Comparison of ENCODE assay signal across 1 cellular context in the genomic region with DNA sequence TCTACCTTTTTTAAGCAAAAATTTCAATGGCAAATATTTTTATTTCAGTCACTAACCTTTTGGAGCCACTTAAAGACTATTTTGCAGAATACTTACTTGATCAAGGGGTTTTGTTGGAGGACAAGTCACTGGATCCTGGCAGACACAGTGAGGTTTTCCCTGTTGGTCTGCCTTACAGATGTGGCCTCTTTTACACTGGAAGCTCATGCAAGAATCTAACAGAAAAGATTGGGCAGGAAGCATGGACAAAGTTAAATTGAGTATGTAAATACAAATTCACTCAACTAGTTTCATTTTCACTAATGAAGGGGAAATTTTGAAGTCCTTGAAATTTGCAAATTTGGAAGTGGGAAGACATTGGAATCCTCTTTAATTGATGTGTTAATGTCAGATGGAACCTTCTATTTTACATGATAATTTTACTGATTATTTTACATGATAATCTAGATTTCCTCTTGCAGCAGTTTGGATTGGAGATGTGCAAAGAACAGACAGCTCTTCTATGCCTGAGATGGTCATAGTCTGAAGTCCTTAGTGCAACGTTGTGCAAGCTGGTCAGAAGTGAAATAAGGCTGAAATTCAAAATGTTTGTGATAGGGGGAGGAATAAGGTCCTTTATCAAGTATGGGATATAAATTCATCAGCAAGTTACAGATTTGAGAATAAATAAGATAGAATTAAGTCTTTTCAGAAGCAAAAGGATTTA.
TF ChIP-seq lines count a peak whose summit lies in the region.

No MANE protein-coding gene starts in this region.

TF ChIP-seq in H1, 55 proteins besides CTCF, POLR2A, EP300 and RAD21 (continued from another document):
- no peak for TF ChIP-seq TBP (IDR thresholded peaks at IDR 0.05; ENCODE audit: low read depth, low read length)
- no peak for TF ChIP-seq CTBP2 (IDR thresholded peaks at IDR 0.05; ENCODE audit: borderline replicate concordance, insufficient read depth, insufficient read length, low read length)
- TF ChIP-seq BCL11A (IDR thresholded peaks at IDR 0.05; ENCODE audit: low read depth in 2 of 2, low read length in 2 of 2) = no peak
- TF ChIP-seq CBX8 (IDR thresholded peaks at IDR 0.05; ENCODE audit: borderline replicate concordance, low read depth, low read length) = no peak
- no peak for TF ChIP-seq CEBPB (IDR thresholded peaks at IDR 0.05; ENCODE audit: low read depth, low read length)
- TF ChIP-seq BRCA1 (IDR thresholded peaks at IDR 0.05; ENCODE audit: low read depth, low read length) = no peak
- no peak for TF ChIP-seq JUN (IDR thresholded peaks at IDR 0.05; ENCODE audit: low read depth, low read length)
- TF ChIP-seq, protein P1, sequence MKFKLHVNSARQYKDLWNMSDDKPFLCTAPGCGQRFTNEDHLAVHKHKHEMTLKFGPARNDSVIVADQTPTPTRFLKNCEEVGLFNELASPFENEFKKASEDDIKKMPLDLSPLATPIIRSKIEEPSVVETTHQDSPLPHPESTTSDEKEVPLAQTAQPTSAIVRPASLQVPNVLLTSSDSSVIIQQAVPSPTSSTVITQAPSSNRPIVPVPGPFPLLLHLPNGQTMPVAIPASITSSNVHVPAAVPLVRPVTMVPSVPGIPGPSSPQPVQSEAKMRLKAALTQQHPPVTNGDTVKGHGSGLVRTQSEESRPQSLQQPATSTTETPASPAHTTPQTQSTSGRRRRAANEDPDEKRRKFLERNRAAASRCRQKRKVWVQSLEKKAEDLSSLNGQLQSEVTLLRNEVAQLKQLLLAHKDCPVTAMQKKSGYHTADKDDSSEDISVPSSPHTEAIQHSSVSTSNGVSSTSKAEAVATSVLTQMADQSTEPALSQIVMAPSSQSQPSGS (IDR thresholded peaks at IDR 0.05; ENCODE audit: low read length) = no peak
- no peak for TF ChIP-seq CBX5 (IDR thresholded peaks at IDR 0.05; ENCODE audit: low read depth, low read length)
